Comparison of ENCODE assay signal across 19 cellular contexts in genomic region chr6:84645563-84646266, GRCh38.
DNase-seq lines count a peak whose midpoint lies in the region; ATAC-seq and TF ChIP-seq lines count a peak whose summit lies in the region.
"Had no signal": no experiment of that assay in that cellular context is flagged by ENCODE, and none has a peak within 500 bp of the region (broad histone marks: within the 10 kb centered on the region; RNA-seq: fewer than 3 reads in every experiment).

No MANE protein-coding gene starts in this region.

- ATAC-seq in GM18867 (IDR thresholded peaks at IDR 0.05; ENCODE audit: unreplicated experiment) (no peak), Right ventricle myocardium inferior (no peak)
- ATAC-seq in activated T-cell treated with anti-CD3 and anti-CD28 coated beads, Interleukin-2, amount 50 U/mL, for 72 hours (replicated peaks in 1 of 2) = no peak
- ATAC-seq: activated T-helper 17 cell treated with anti-CD3 and anti-CD28 coated beads, Interleukin-2, amount 50 U/mL, for 72 hours; heart right ventricle had no signal

- no peaks in the 10 kb centered on the region for H3K4me1 Mint-ChIP-seq in activated T-cell treated with anti-CD3 and anti-CD28 coated beads, Interleukin-2, amount 50 U/mL, for 72 hours (ENCODE audit: low read depth)
- H3K4me1 Mint-ChIP-seq: activated T-helper 17 cell treated with anti-CD3 and anti-CD28 coated beads, Interleukin-2, amount 50 U/mL, for 72 hours had no signal

- H3K9me3 Mint-ChIP-seq in activated T-cell treated with anti-CD3 and anti-CD28 coated beads, Interleukin-2, amount 50 U/mL, for 72 hours = peaks cover 2 to 5% of the 10 kb centered on the region in 2 donors

- H3K36me3 Mint-ChIP-seq in activated T-cell treated with anti-CD3 and anti-CD28 coated beads, Interleukin-2, amount 50 U/mL, for 72 hours (ENCODE audit: insufficient read depth in 2 of 2) = no peaks in the 10 kb centered on the region

- H3K27me3 Mint-ChIP-seq in activated T-cell treated with anti-CD3 and anti-CD28 coated beads, Interleukin-2, amount 50 U/mL, for 72 hours (ENCODE audit: low read depth) = no peaks in the 10 kb centered on the region
- H3K27me3 Mint-ChIP-seq: activated T-helper 17 cell treated with anti-CD3 and anti-CD28 coated beads, Interleukin-2, amount 50 U/mL, for 72 hours had no signal

- no peak overlapping the region for H3K27ac Mint-ChIP-seq in activated T-cell treated with anti-CD3 and anti-CD28 coated beads, Interleukin-2, amount 50 U/mL, for 72 hours
- H3K27ac Mint-ChIP-seq: activated T-helper 17 cell treated with anti-CD3 and anti-CD28 coated beads, Interleukin-2, amount 50 U/mL, for 72 hours had no signal

- no peak for TF ChIP-seq CTCF in epithelial cell of esophagus (IDR thresholded peaks at IDR 0.05; ENCODE audit: insufficient read depth, low read depth, low read length, missing control alignments)
- no peak for TF ChIP-seq CTCF in retinal pigment epithelial cell (conservative IDR thresholded peaks at IDR 0.05; ENCODE audit: low read depth, low read length)

- DNase-seq in GM03348 (ENCODE audit: low spot score) (peak; percentile 45), RPMI7951 (ENCODE audit: low read depth) (peak; percentile 83), epithelial cell of esophagus (ENCODE audit: low read depth) (peak; percentile 72), retinal pigment epithelial cell (ENCODE audit: low read depth) (peak; percentile 9), H4 (ENCODE audit: low spot score) (no peak), Right ventricle myocardium inferior (ENCODE audit: missing footprints) (no peak)
- DNase-seq in activated T-cell treated with anti-CD3 and anti-CD28 coated beads, Interleukin-2, amount 50 U/mL, for 72 hours = no peak
- DNase-seq: activated CD4-positive, alpha-beta T cell treated with anti-CD3 and anti-CD28 coated beads, Interleukin-2, amount 50 U/mL, for 4 hours; C1 segment of cervical spinal cord; DMS79 treated with DMSO at 0.1 percent for 48 hours; heart right ventricle; MV-4-11; NCI-H2107; NCI-H82; posterior cingulate gyrus; T1000 had no signal

- H3K4me3 Mint-ChIP-seq in activated T-cell treated with anti-CD3 and anti-CD28 coated beads, Interleukin-2, amount 50 U/mL, for 72 hours = no peak overlapping the region
- H3K4me3 Mint-ChIP-seq: activated T-helper 17 cell treated with anti-CD3 and anti-CD28 coated beads, Interleukin-2, amount 50 U/mL, for 72 hours had no signal

- intact Hi-C loops in Right ventricle myocardium inferior (cut with DNase I) = no loop called here

- H3K4me3 ChIP-seq in epithelial cell of esophagus (ENCODE audit: low read length) (no peak overlapping the region), retinal pigment epithelial cell (ENCODE audit: low read length) (no peak overlapping the region)
- H3K4me3 ChIP-seq: heart right ventricle, thoracic aorta had no signal

Comparison
In these comparisons a context has a peak if more than half of its experiments do, and no peak if none do; other contexts are left out.
1. DNase-seq: peak in GM03348 (single experiment), RPMI7951 (single experiment), epithelial cell of esophagus (single experiment) and retinal pigment epithelial cell (single experiment); none in H4 (single experiment), Right ventricle myocardium inferior (single experiment) and activated T-cell treated with anti-CD3 and anti-CD28 coated beads, Interleukin-2, amount 50 U/mL, for 72 hours (0 of 2).